Comparison of ENCODE assay signal across 17 cellular contexts in genomic region chr1:29650476-29650875, GRCh38.
DNase-seq lines count a peak whose midpoint lies in the region; ATAC-seq and TF ChIP-seq lines count a peak whose summit lies in the region.
"Had no signal": no experiment of that assay in that cellular context is flagged by ENCODE, and none has a peak within 500 bp of the region (broad histone marks: within the 10 kb centered on the region; RNA-seq: fewer than 3 reads in every experiment).

No MANE protein-coding gene starts in this region.

- peak; percentile 22 for DNase-seq in activated CD8-positive, alpha-beta memory T cell treated with anti-CD3 and anti-CD28 coated beads, Interleukin-2, amount 10 ng/mL, durations not matched to agents 7 days and 5 days
- DNase-seq in activated CD8-positive, alpha-beta memory T cell treated with anti-CD3 and anti-CD28 coated beads, Interleukin-2, amount 50 U/mL, for 4 hours: no peak
- DNase-seq in IMR-90 (no peak), coronary artery (ENCODE audit: low spot score) (peak; percentile 31), transverse colon (peak; percentile 1), 8988T (no peak), NCI-H748 (lab: John Stamatoyannopoulos, UW; ENCODE audit: unreplicated experiment) (no peak)
- DNase-seq in activated CD8-positive, alpha-beta T cell treated with anti-CD3 and anti-CD28 coated beads for 36 hours: no peak
- DNase-seq: C1 segment of cervical spinal cord, EL, Karpas-422, MM.1S, NCI-H1092 treated with DMSO at 0.1 percent for 48 hours, NCI-H2081 treated with DMSO at 0.1 percent for 48 hours, NCI-H510A treated with DMSO at 0.1 percent for 48 hours, Right ventricle myocardium superior had no signal

- no peak for TF ChIP-seq RAD21 in IMR-90 (IDR thresholded peaks at IDR 0.05; ENCODE audit: low read length)

- H4K91ac ChIP-seq in IMR-90 (ENCODE audit: insufficient read depth, low read depth, low read length): no peak overlapping the region

- CTCF ChIA-PET in activated CD8-positive, alpha-beta memory T cell treated with anti-CD3 and anti-CD28 coated beads, Interleukin-2, amount 10 ng/mL, durations not matched to agents 7 days and 5 days (lab: Charles Lee): no interaction called here
- CTCF ChIA-PET in IMR-90 (lab: Yijun Ruan, JAX): no interaction called here
- CTCF ChIA-PET in activated CD8-positive, alpha-beta T cell treated with anti-CD3 and anti-CD28 coated beads for 36 hours (lab: Charles Lee): no interaction called here

- no CpG with 5 or more reads among the region's 3 CpGs for WGBS in IMR-90 (ENCODE audit: extremely low coverage in 2 of 2, insufficient read length in 1 of 2), 2 experiments
- 88% methylated on average over 3 of the region's 3 CpGs; no CpG with 5 or more reads in 1 of the 2 donors for WGBS in transverse colon (ENCODE audit: low coverage in 1 of 2), 2 donors

- H3K27ac ChIP-seq in IMR-90 (ENCODE audit: insufficient read depth, low read length) (no peak overlapping the region), coronary artery (no peak overlapping the region), transverse colon (no peak overlapping the region)

- no peak for ATAC-seq in activated CD8-positive, alpha-beta memory T cell treated with anti-CD3 and anti-CD28 coated beads, Interleukin-2, amount 10 ng/mL, durations not matched to agents 7 days and 5 days
- no peak for ATAC-seq in IMR-90 (ENCODE audit: low read depth)
- no peak for ATAC-seq in activated CD8-positive, alpha-beta T cell treated with anti-CD3 and anti-CD28 coated beads for 36 hours
- ATAC-seq: Panc1 had no signal

- H3K4me2 ChIP-seq in IMR-90 (ENCODE audit: low read depth, low read length): no peak overlapping the region

- no peak overlapping the region for H3K23ac ChIP-seq in IMR-90 (ENCODE audit: low read depth, low read length)

- no peaks in the 10 kb centered on the region for H3K79me1 ChIP-seq in IMR-90 (ENCODE audit: low read depth in 1 of 2, low read length in 2 of 2)

- in situ Hi-C loops in IMR-90 (cut with MboI; ENCODE audit: low sequenced_read_pairs) (no loop called here), transverse colon (cut with MboI; ENCODE audit: low pct_ligation_motif_present in 1 of 4, low pct_unique_long_range_greater_than_20kb in 1 of 4, low sequenced_read_pairs in 3 of 4) (no loop called here)

- H2AFZ ChIP-seq in IMR-90 (replicated peaks; ENCODE audit: low read length, poor library complexity): peak overlapping the region; percentile 23

- H3K9me1 ChIP-seq in IMR-90 (ENCODE audit: insufficient read depth, low read length): no peaks in the 10 kb centered on the region

- no peak overlapping the region for H2AK5ac ChIP-seq in IMR-90 (ENCODE audit: low read depth, low read length)

- no peak overlapping the region for H3K27ac Mint-ChIP-seq in activated CD8-positive, alpha-beta memory T cell treated with anti-CD3 and anti-CD28 coated beads, Interleukin-2, amount 10 ng/mL, durations not matched to agents 7 days and 5 days
- no peak overlapping the region for H3K27ac Mint-ChIP-seq in activated CD8-positive, alpha-beta T cell treated with anti-CD3 and anti-CD28 coated beads for 36 hours

- no peak overlapping the region for H4K5ac ChIP-seq in IMR-90 (ENCODE audit: low read depth, low read length)

- H3K18ac ChIP-seq in IMR-90 (ENCODE audit: low read depth, low read length): no peak overlapping the region

- dilution Hi-C loops in IMR-90 (cut with HindIII; ENCODE audit: low sequenced_read_pairs, unreplicated experiment): no loop called here

- H3K4me1 Mint-ChIP-seq in activated CD8-positive, alpha-beta memory T cell treated with anti-CD3 and anti-CD28 coated beads, Interleukin-2, amount 10 ng/mL, durations not matched to agents 7 days and 5 days: no peaks in the 10 kb centered on the region
- no peaks in the 10 kb centered on the region for H3K4me1 Mint-ChIP-seq in activated CD8-positive, alpha-beta T cell treated with anti-CD3 and anti-CD28 coated beads for 36 hours (ENCODE audit: low read depth)

- no peak overlapping the region for H3K14ac ChIP-seq in IMR-90 (replicated peaks; ENCODE audit: low read depth, low read length)

- H3K9me3 ChIP-seq in IMR-90 (ENCODE audit: control insufficient read depth, insufficient read depth, low read length) (no peaks in the 10 kb centered on the region), transverse colon (no peaks in the 10 kb centered on the region)

- intact Hi-C loops in IMR-90 (cut with micrococcal nuclease) (no loop called here), transverse colon (cut with DNase I; ENCODE audit: low total_unique reads) (no loop called here)
- intact Hi-C loops in activated CD8-positive, alpha-beta T cell treated with anti-CD3 and anti-CD28 coated beads for 36 hours (cut with micrococcal nuclease): no loop called here

- BruUV-seq in IMR-90 (replicated peaks; lab: Mats Ljungman, UMichigan): no TSS peak

- H3K36me3 ChIP-seq in IMR-90 (ENCODE audit: control insufficient read depth, insufficient read depth, low read length): no peaks in the 10 kb centered on the region
- no peaks in the 10 kb centered on the region for H3K36me3 ChIP-seq in transverse colon

- no peak overlapping the region for H3K4me3 ChIP-seq in IMR-90 (ENCODE audit: insufficient read depth, low read depth, low read length)
- no peak overlapping the region for H3K4me3 ChIP-seq in coronary artery
- no peak overlapping the region for H3K4me3 ChIP-seq in transverse colon

- H3K4me3 Mint-ChIP-seq in activated CD8-positive, alpha-beta memory T cell treated with anti-CD3 and anti-CD28 coated beads, Interleukin-2, amount 10 ng/mL, durations not matched to agents 7 days and 5 days: no peak overlapping the region
- no peak overlapping the region for H3K4me3 Mint-ChIP-seq in activated CD8-positive, alpha-beta T cell treated with anti-CD3 and anti-CD28 coated beads for 36 hours

- TF ChIP-seq POLR2A in IMR-90 (IDR thresholded peaks at IDR 0.05; ENCODE audit: low read depth, low read length) (no peak), transverse colon (IDR thresholded peaks at IDR 0.05) (no peak)

- H2BK120ac ChIP-seq in IMR-90 (ENCODE audit: low read depth, low read length): no peak overlapping the region

- POLR2A ChIA-PET in IMR-90 (lab: Charles Lee; ENCODE audit: unreplicated experiment): no interaction called here
- POLR2A ChIA-PET in activated CD8-positive, alpha-beta T cell treated with anti-CD3 and anti-CD28 coated beads for 36 hours (lab: Charles Lee): no interaction called here

- H3K27me3 Mint-ChIP-seq in activated CD8-positive, alpha-beta memory T cell treated with anti-CD3 and anti-CD28 coated beads, Interleukin-2, amount 10 ng/mL, durations not matched to agents 7 days and 5 days: peaks cover 2% of the 10 kb centered on the region
- peaks cover 14% of the 10 kb centered on the region for H3K27me3 Mint-ChIP-seq in activated CD8-positive, alpha-beta T cell treated with anti-CD3 and anti-CD28 coated beads for 36 hours

- H2AK9ac ChIP-seq in IMR-90 (replicated peaks; ENCODE audit: low read depth, low read length, poor library complexity): no peak overlapping the region

- no peaks in the 10 kb centered on the region for H3K4me1 ChIP-seq in IMR-90 (ENCODE audit: control insufficient read depth, insufficient read depth, low read length)
- H3K4me1 ChIP-seq in transverse colon: no peaks in the 10 kb centered on the region

- no peak overlapping the region for H2BK20ac ChIP-seq in IMR-90 (ENCODE audit: low read depth, low read length)

- no peak overlapping the region for H4K8ac ChIP-seq in IMR-90 (ENCODE audit: low read depth in 2 of 2, low read length in 2 of 2)

- no peaks in the 10 kb centered on the region for H3K36me3 Mint-ChIP-seq in activated CD8-positive, alpha-beta memory T cell treated with anti-CD3 and anti-CD28 coated beads, Interleukin-2, amount 10 ng/mL, durations not matched to agents 7 days and 5 days
- no peaks in the 10 kb centered on the region for H3K36me3 Mint-ChIP-seq in activated CD8-positive, alpha-beta T cell treated with anti-CD3 and anti-CD28 coated beads for 36 hours (ENCODE audit: low read depth)

- no peaks in the 10 kb centered on the region for H3K9me3 Mint-ChIP-seq in activated CD8-positive, alpha-beta memory T cell treated with anti-CD3 and anti-CD28 coated beads, Interleukin-2, amount 10 ng/mL, durations not matched to agents 7 days and 5 days (ENCODE audit: low read depth)
- no peaks in the 10 kb centered on the region for H3K9me3 Mint-ChIP-seq in activated CD8-positive, alpha-beta T cell treated with anti-CD3 and anti-CD28 coated beads for 36 hours

- TF ChIP-seq CTCF in IMR-90 (conservative IDR thresholded peaks at IDR 0.05; ENCODE audit: low read depth, low read length): no peak
- no peak for TF ChIP-seq CTCF in coronary artery (IDR thresholded peaks at IDR 0.05)
- TF ChIP-seq CTCF in transverse colon (IDR thresholded peaks at IDR 0.05): no peak
- TF ChIP-seq CTCF in activated CD8-positive, alpha-beta T cell treated with anti-CD3 and anti-CD28 coated beads for 36 hours (IDR thresholded peaks at IDR 0.05): no peak

- H3K4ac ChIP-seq in IMR-90 (ENCODE audit: low read depth, low read length): no peak overlapping the region

- H3K27me3 ChIP-seq in IMR-90 (ENCODE audit: control insufficient read depth, insufficient read depth, low read length) (peaks cover 4% of the 10 kb centered on the region), transverse colon (no peaks in the 10 kb centered on the region)

- H2BK15ac ChIP-seq in IMR-90 (ENCODE audit: low read depth, low read length): no peak overlapping the region

- no peak overlapping the region for H3K56ac ChIP-seq in IMR-90 (ENCODE audit: extremely low read depth, insufficient read depth, low read length)

- TF ChIP-seq EP300 in transverse colon (IDR thresholded peaks at IDR 0.05; ENCODE audit: low read depth): no peak

- H3K9ac ChIP-seq in IMR-90 (ENCODE audit: low read depth, low read length): no peak overlapping the region

- H4K20me1 ChIP-seq in IMR-90 (ENCODE audit: insufficient read depth, low read length): no peaks in the 10 kb centered on the region

- H2BK5ac ChIP-seq in IMR-90 (ENCODE audit: low read depth, low read length, poor library complexity, severe bottlenecking): no peak overlapping the region

TF ChIP-seq in IMR-90, 13 proteins besides CTCF, POLR2A, EP300 and RAD21 (continues in another document):
- TF ChIP-seq BHLHE40 (IDR thresholded peaks at IDR 0.05; ENCODE audit: low read depth, low read length) (no peak), NFE2L2 (IDR thresholded peaks at IDR 0.05; ENCODE audit: low read depth, low read length) (no peak), SMC3 (IDR thresholded peaks at IDR 0.05; ENCODE audit: low read depth, low read length) (no peak), MAZ (IDR thresholded peaks at IDR 0.05; ENCODE audit: borderline replicate concordance, low read depth, low read length) (no peak), CHD1 (IDR thresholded peaks at IDR 0.05; ENCODE audit: low read depth, low read length) (no peak), USF2 (IDR thresholded peaks at IDR 0.05; ENCODE audit: low read depth, low read length) (no peak)

Comparison
In these comparisons a context has a peak if more than half of its experiments do, and no peak if none do; other contexts are left out.
1. DNase-seq: peak in activated CD8-positive, alpha-beta memory T cell treated with anti-CD3 and anti-CD28 coated beads, Interleukin-2, amount 10 ng/mL, durations not matched to agents 7 days and 5 days (single experiment), coronary artery (single experiment) and transverse colon (single experiment); none in activated CD8-positive, alpha-beta memory T cell treated with anti-CD3 and anti-CD28 coated beads, Interleukin-2, amount 50 U/mL, for 4 hours (single experiment), IMR-90 (single experiment), 8988T (single experiment), NCI-H748 (single experiment) and activated CD8-positive, alpha-beta T cell treated with anti-CD3 and anti-CD28 coated beads for 36 hours (single experiment).